ENCODE assay signal across 11 cellular contexts in the genomic region with DNA sequence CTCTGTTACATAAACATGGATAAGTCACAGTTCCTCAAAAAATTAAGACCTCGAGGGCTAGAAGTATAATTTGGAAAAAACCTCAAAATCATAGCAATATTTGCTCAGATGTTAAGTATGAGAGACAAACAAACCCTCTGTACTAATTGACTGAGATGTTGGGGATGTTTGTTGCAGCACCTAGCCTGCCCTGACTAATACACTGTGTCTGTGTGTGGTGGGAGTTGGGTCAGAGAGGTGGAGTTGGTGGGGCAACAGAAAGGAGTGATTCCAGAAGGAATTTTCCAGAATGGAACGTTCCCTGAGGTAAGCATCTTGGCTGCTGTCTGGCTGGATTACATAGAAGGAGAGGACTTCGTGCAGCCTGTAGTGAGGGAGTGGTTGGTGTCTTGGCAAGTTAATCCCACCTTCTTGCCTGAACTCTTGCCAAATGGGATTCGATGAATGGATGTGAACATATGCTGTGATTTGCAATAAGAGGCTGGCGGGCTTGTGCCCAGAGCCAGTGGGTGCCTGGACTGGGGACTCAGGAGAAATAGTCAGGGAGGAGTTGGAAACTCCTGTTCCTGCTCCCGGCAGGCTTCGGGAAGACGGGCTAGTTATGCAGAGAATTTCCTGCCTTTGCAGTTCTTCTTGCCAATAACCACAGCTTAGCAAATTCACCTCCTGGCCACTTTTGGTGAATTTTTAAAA. TPM values are rescaled to one million over a fixed set of nuclear protein-coding genes. Genes with fewer than 3 reads are reported as not detected.
DNase-seq lines count a peak whose midpoint lies in the region; ATAC-seq and TF ChIP-seq lines count a peak whose summit lies in the region.
"Had no signal": no experiment of that assay in that cellular context is flagged by ENCODE, and none has a peak within 500 bp of the region (broad histone marks: within the 10 kb centered on the region; RNA-seq: fewer than 3 reads in every experiment).

No MANE protein-coding gene starts in this region.

- TF ChIP-seq CTCF in right atrium auricular region (IDR thresholded peaks at IDR 0.05) (no peak), sigmoid colon (IDR thresholded peaks at IDR 0.05) (no peak), endodermal cell (conservative IDR thresholded peaks at IDR 0.05) (no peak)

- H3K9ac ChIP-seq in endodermal cell (ENCODE audit: extremely low read depth, low read length, poor library complexity, severe bottlenecking) = no peak overlapping the region

- no peak overlapping the region for H3K27ac Mint-ChIP-seq in endodermal cell

- no peaks in the 10 kb centered on the region for H3K27me3 Mint-ChIP-seq in endodermal cell (ENCODE audit: insufficient read depth)

- ATAC-seq in GM21529 (IDR thresholded peaks at IDR 0.05; ENCODE audit: unreplicated experiment) (no peak), GM18873 (IDR thresholded peaks at IDR 0.05; ENCODE audit: low FRiP score, unreplicated experiment) (no peak), GM21717 (IDR thresholded peaks at IDR 0.05; ENCODE audit: unreplicated experiment) (no peak)

- H3K4me1 ChIP-seq in right atrium auricular region (peaks cover 0 to 28% of the 10 kb centered on the region in 2 donors), sigmoid colon (peaks cover 0 to 42% (median 41%) of the 10 kb centered on the region in 4 donors), endodermal cell (ENCODE audit: control insufficient read depth, insufficient read depth, low read length) (no peaks in the 10 kb centered on the region)

- no peaks in the 10 kb centered on the region for H3K36me3 Mint-ChIP-seq in endodermal cell (ENCODE audit: low read depth)

- no peak for TF ChIP-seq EP300 in sigmoid colon (IDR thresholded peaks at IDR 0.05)

- H3K4me3 ChIP-seq in right atrium auricular region (peak overlapping the region; percentile 3 to 25), sigmoid colon (peak overlapping the region in 1 of 4 donors; percentile 27), endodermal cell (ENCODE audit: low read length) (no peak overlapping the region)

- no peak for TF ChIP-seq POLR2A in sigmoid colon (IDR thresholded peaks at IDR 0.05)

- WGBS in sigmoid colon, 2 donors = 70 to 77% methylated on average over 8 of the region's 8 CpGs
- WGBS in endodermal cell (ENCODE audit: insufficient coverage in 1 of 2, insufficient read length in 1 of 2), 2 experiments = 73 to 84% methylated on average over 3 to 8 of the region's 8 CpGs

- intact Hi-C loops in sigmoid colon (cut with DNase I) = no loop called here

- H3K9me3 ChIP-seq in right atrium auricular region (no peaks in the 10 kb centered on the region), sigmoid colon (no peaks in the 10 kb centered on the region), endodermal cell (ENCODE audit: control insufficient read depth, low read length) (no peaks in the 10 kb centered on the region)

- DNase-seq in EL (peak; percentile 59), astrocyte of the hippocampus (ENCODE audit: low read depth, low spot score) (peak; percentile 88), right atrium auricular region (ENCODE audit: low spot score) (peak; percentile 73), sigmoid colon (no peak), endodermal cell (no peak)
- DNase-seq: effector memory CD4-positive, alpha-beta T cell; NCI-H1048 had no signal

- H3K36me3 ChIP-seq in right atrium auricular region (no peaks in the 10 kb centered on the region), sigmoid colon (no peaks in the 10 kb centered on the region), endodermal cell (ENCODE audit: control insufficient read depth, insufficient read depth, low read length) (no peaks in the 10 kb centered on the region)

- H3K9me3 Mint-ChIP-seq in endodermal cell = peaks cover 9% of the 10 kb centered on the region

- H3K27me3 ChIP-seq in right atrium auricular region (no peaks in the 10 kb centered on the region), sigmoid colon (no peaks in the 10 kb centered on the region), endodermal cell (ENCODE audit: control insufficient read depth, insufficient read depth, low read length, poor library complexity, severe bottlenecking) (no peaks in the 10 kb centered on the region)

- H3K4me1 Mint-ChIP-seq in endodermal cell = peaks cover 13% of the 10 kb centered on the region

- H3K4me3 Mint-ChIP-seq in endodermal cell = no peak overlapping the region

- H3K27ac ChIP-seq in right atrium auricular region = peak overlapping the region; percentile 63 to 69
- peak overlapping the region; percentile 49 to 71 (median 60) for H3K27ac ChIP-seq in sigmoid colon
- no peak overlapping the region for H3K27ac ChIP-seq in endodermal cell (ENCODE audit: low read depth, low read length)

RNA-seq across cellular contexts. Expression of gene FAM180A, which starts 9.3 kb away (rescaled TPM):
- total RNA-seq in right atrium auricular region (1 to 10 TPM; 4.0 to 5.9 TPM), sigmoid colon (1 to 10 TPM in 3 of 4 donors, under 1 TPM in 1; 0.95 to 8.9 (median 6.1) TPM), endodermal cell (not detected)
- 1 to 10 TPM in 1 of 3 donors, under 1 TPM in 1, not detected in 1; 0.60 to 1.8 TPM for polyA plus RNA-seq in sigmoid colon
- not detected for polyA plus RNA-seq in endodermal cell (2013, experiment 1 of 2)
- polyA plus RNA-seq in endodermal cell (2013, experiment 2 of 2) = not detected
- polyA plus RNA-seq: neural cell had no signal

RNA-seq across cellular contexts. Expression of gene SLC13A4, which starts 29.9 kb away (rescaled TPM):
- total RNA-seq in right atrium auricular region (under 1 TPM in 1 of 2 donors, not detected in 1; 0.12 TPM), sigmoid colon (under 1 TPM in 1 of 4 donors, not detected in 3; 0.28 TPM), endodermal cell (1 to 10 TPM; 1.8 to 3.2 TPM)
- polyA plus RNA-seq in sigmoid colon = under 1 TPM in 2 of 3 donors, not detected in 1; 0.12 to 0.60 TPM
- 2.7 TPM for polyA plus RNA-seq in endodermal cell (2013, experiment 1 of 2)
- polyA plus RNA-seq in endodermal cell (2013, experiment 2 of 2) = 1.4 TPM

Comparison
In these comparisons a context has a peak if more than half of its experiments do, and no peak if none do; other contexts are left out.
1. DNase-seq: peak in EL (single experiment), astrocyte of the hippocampus (single experiment) and right atrium auricular region (single experiment); none in sigmoid colon (single experiment) and endodermal cell (single experiment).